In the genomic region with DNA sequence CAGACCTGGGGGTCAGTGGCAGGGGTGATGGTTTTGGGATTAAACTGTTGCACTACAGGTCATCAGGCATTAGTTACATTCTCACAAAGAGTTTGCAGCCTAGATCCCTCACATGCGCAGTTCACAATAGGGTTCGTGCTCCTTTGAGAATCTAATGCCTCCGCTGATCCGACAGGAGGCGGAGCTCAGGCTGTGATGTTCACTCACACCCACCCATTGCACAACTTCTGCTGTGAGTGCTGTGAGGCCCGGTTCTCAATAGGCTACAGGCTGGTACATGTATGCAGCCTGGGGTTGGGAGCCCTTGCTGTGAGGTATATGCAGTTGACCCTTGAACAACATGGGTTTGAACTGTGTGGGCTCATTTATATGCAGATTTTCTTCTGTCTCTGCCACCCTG, we compare ENCODE assay signal across 18 cellular contexts.
"Had no signal": no experiment of that assay in that cellular context is flagged by ENCODE, and none has a peak within 500 bp of the region (broad histone marks: within the 10 kb centered on the region; RNA-seq: fewer than 3 reads in every experiment).

No MANE protein-coding gene starts in this region.

- H3K9me3 ChIP-seq: gastroesophageal sphincter, lower lobe of right lung had no signal

- H3K4me1 ChIP-seq: gastroesophageal sphincter, lower lobe of right lung had no signal

- H3K4me3 Mint-ChIP-seq: activated CD8-positive, alpha-beta memory T cell treated with anti-CD3 and anti-CD28 coated beads, Interleukin-2, amount 10 ng/mL, durations not matched to agents 7 days and 5 days; activated T-cell treated with anti-CD3 and anti-CD28 coated beads, Interleukin-2, amount 50 U/mL, for 24 hours; brain; naive thymus-derived CD4-positive, alpha-beta T cell; T-helper 17 cell had no signal

- H3K36me3 ChIP-seq: gastroesophageal sphincter, lower lobe of right lung had no signal

- ATAC-seq: activated CD4-positive, CD25-positive, alpha-beta regulatory T cell treated with anti-CD3 and anti-CD28 coated beads, Interleukin-2, amount 50 U/mL, for 24 hours; activated CD8-positive, alpha-beta memory T cell treated with anti-CD3 and anti-CD28 coated beads, Interleukin-2, amount 10 ng/mL, durations not matched to agents 7 days and 5 days; activated naive CD4-positive, alpha-beta T cell treated with anti-CD3 and anti-CD28 coated beads, Interleukin-2, amount 50 U/mL, for 72 hours; gastroesophageal sphincter; lower lobe of right lung; naive thymus-derived CD4-positive, alpha-beta T cell; sciatic nerve; T-helper 17 cell had no signal

- H3K27me3 Mint-ChIP-seq: activated CD8-positive, alpha-beta memory T cell treated with anti-CD3 and anti-CD28 coated beads, Interleukin-2, amount 10 ng/mL, durations not matched to agents 7 days and 5 days; activated T-cell treated with anti-CD3 and anti-CD28 coated beads, Interleukin-2, amount 50 U/mL, for 24 hours; brain; T-helper 17 cell had no signal

- H3K27ac Mint-ChIP-seq: activated CD8-positive, alpha-beta memory T cell treated with anti-CD3 and anti-CD28 coated beads, Interleukin-2, amount 10 ng/mL, durations not matched to agents 7 days and 5 days; activated naive CD4-positive, alpha-beta T cell treated with anti-CD3 and anti-CD28 coated beads, Interleukin-2, amount 50 U/mL, for 72 hours; activated T-cell treated with anti-CD3 and anti-CD28 coated beads, Interleukin-2, amount 50 U/mL, for 24 hours; brain; naive thymus-derived CD4-positive, alpha-beta T cell; T-helper 17 cell had no signal

- H3K4me3 ChIP-seq: gastroesophageal sphincter, lower lobe of right lung had no signal

- DNase-seq: activated CD4-positive, alpha-beta T cell treated with anti-CD3 and anti-CD28 coated beads, Interleukin-2, amount 50 U/mL, for 4 hours; activated CD8-positive, alpha-beta memory T cell treated with anti-CD3 and anti-CD28 coated beads, Interleukin-2, amount 10 ng/mL, durations not matched to agents 7 days and 5 days; activated effector memory CD4-positive, alpha-beta T cell treated with anti-CD3 and anti-CD28 coated beads, Interleukin-2, amount 50 U/mL, for 16 hours; activated T-cell treated with anti-CD3 and anti-CD28 coated beads, Interleukin-2, amount 50 U/mL, for 24 hours; amygdala; cerebellar nuclear complex; lower lobe of right lung; naive thymus-derived CD4-positive, alpha-beta T cell; nucleus accumbens; stimulated activated CD4-positive, alpha-beta T cell treated with anti-CD3 and anti-CD28 coated beads, Interleukin-2, amount 100 ng/mL, for 24 hours; stimulated activated naive CD4-positive, alpha-beta T cell; T-helper 17 cell; trophoblast cell had no signal

- H3K27me3 ChIP-seq: gastroesophageal sphincter had no signal

- H3K4me1 Mint-ChIP-seq: activated CD8-positive, alpha-beta memory T cell treated with anti-CD3 and anti-CD28 coated beads, Interleukin-2, amount 10 ng/mL, durations not matched to agents 7 days and 5 days; naive thymus-derived CD4-positive, alpha-beta T cell; T-helper 17 cell had no signal

- H3K27ac ChIP-seq: gastroesophageal sphincter, lower lobe of right lung had no signal

- H3K36me3 Mint-ChIP-seq: activated CD8-positive, alpha-beta memory T cell treated with anti-CD3 and anti-CD28 coated beads, Interleukin-2, amount 10 ng/mL, durations not matched to agents 7 days and 5 days; activated naive CD4-positive, alpha-beta T cell treated with anti-CD3 and anti-CD28 coated beads, Interleukin-2, amount 50 U/mL, for 72 hours; naive thymus-derived CD4-positive, alpha-beta T cell had no signal
